8 cellular contexts compared by ENCODE assay signal in genomic region chr7:5426226-5426475, GRCh38. TPM values are rescaled to one million over a fixed set of nuclear protein-coding genes. Genes with fewer than 3 reads are reported as not detected.
DNase-seq lines count a peak whose midpoint lies in the region; ATAC-seq and TF ChIP-seq lines count a peak whose summit lies in the region.

No MANE protein-coding gene starts in this region.

- H3K9me3 ChIP-seq in SK-N-MC (ENCODE audit: low read depth, low read length): no peaks in the 10 kb centered on the region
- no peaks in the 10 kb centered on the region for H3K9me3 ChIP-seq in right cardiac atrium (ENCODE audit: control insufficient read depth, low read length)
- no peaks in the 10 kb centered on the region for H3K9me3 ChIP-seq in smooth muscle cell (replicated peaks; ENCODE audit: low read depth)

- under 1% methylated on average over 13 of the region's 13 CpGs for WGBS in right cardiac atrium
- WGBS in smooth muscle cell (ENCODE audit: low lambda C conversion rate): 0% methylated on average over 13 of the region's 13 CpGs

- H3K9ac ChIP-seq in SK-N-MC (ENCODE audit: insufficient read length): peak overlapping the region; percentile 95
- H3K9ac ChIP-seq in smooth muscle cell (ENCODE audit: low read depth): peak overlapping the region; percentile 89

- H3K4me1 ChIP-seq in right cardiac atrium (ENCODE audit: control insufficient read depth, insufficient read depth, low read length) (peaks cover 7% of the 10 kb centered on the region), smooth muscle cell (ENCODE audit: low read depth) (peaks cover 21% of the 10 kb centered on the region)

- no peak for TF ChIP-seq CTCF in smooth muscle cell (IDR thresholded peaks at IDR 0.05; ENCODE audit: borderline replicate concordance, insufficient read depth, poor library complexity, severe bottlenecking)

- DNase-seq in NCI-H1436 treated with DMSO at 0.1 percent for 48 hours (lab: John Stamatoyannopoulos, UW) (peak; percentile 23), NCI-H1436 (lab: John Stamatoyannopoulos, UW) (no peak), SK-N-MC (ENCODE audit: low read depth, low spot score) (no peak), right cardiac atrium (no peak), smooth muscle cell (lab: John Stamatoyannopoulos, UW; ENCODE audit: unreplicated experiment) (no peak), cerebellar cortex (ENCODE audit: low spot score) (no peak)
- no peak for DNase-seq in activated naive CD4-positive, alpha-beta T cell treated with anti-CD3 and anti-CD28 coated beads, Interleukin-2, amount 50 U/mL, for 72 hours (ENCODE audit: low spot score in 2 of 2)

- H3K27ac ChIP-seq in SK-N-MC: peak overlapping the region; percentile 100
- H3K27ac ChIP-seq in right cardiac atrium (ENCODE audit: low read length): peak overlapping the region; percentile 91
- H3K27ac ChIP-seq in smooth muscle cell (ENCODE audit: low read depth): peak overlapping the region; percentile 97

- H3K27ac Mint-ChIP-seq in activated naive CD4-positive, alpha-beta T cell treated with anti-CD3 and anti-CD28 coated beads, Interleukin-2, amount 50 U/mL, for 72 hours: no peak overlapping the region

- peaks cover 4% of the 10 kb centered on the region for H3F3A ChIP-seq in smooth muscle cell (ENCODE audit: low read depth)

- H3K4me3 ChIP-seq in SK-N-MC: peak overlapping the region; percentile 94
- H3K4me3 ChIP-seq in right cardiac atrium (ENCODE audit: low read length): peak overlapping the region; percentile 93
- peak overlapping the region; percentile 74 for H3K4me3 ChIP-seq in smooth muscle cell

- no peaks in the 10 kb centered on the region for H3K9me3 Mint-ChIP-seq in activated naive CD4-positive, alpha-beta T cell treated with anti-CD3 and anti-CD28 coated beads, Interleukin-2, amount 50 U/mL, for 72 hours

- H4K20me1 ChIP-seq in smooth muscle cell (ENCODE audit: low read depth): peaks cover 6% of the 10 kb centered on the region

- ATAC-seq in right cardiac atrium: no peak
- ATAC-seq in activated naive CD4-positive, alpha-beta T cell treated with anti-CD3 and anti-CD28 coated beads, Interleukin-2, amount 50 U/mL, for 72 hours: no peak
- no peak for ATAC-seq in GM19324 (IDR thresholded peaks at IDR 0.05; ENCODE audit: low FRiP score, unreplicated experiment)

- H2AFZ ChIP-seq in smooth muscle cell (ENCODE audit: low read depth): no peak overlapping the region

- no peaks in the 10 kb centered on the region for H3K36me3 Mint-ChIP-seq in activated naive CD4-positive, alpha-beta T cell treated with anti-CD3 and anti-CD28 coated beads, Interleukin-2, amount 50 U/mL, for 72 hours

- H3K27me3 ChIP-seq in right cardiac atrium (ENCODE audit: control insufficient read depth, insufficient read depth): no peaks in the 10 kb centered on the region
- H3K27me3 ChIP-seq in smooth muscle cell (ENCODE audit: low read depth): no peaks in the 10 kb centered on the region

- H3K79me2 ChIP-seq in smooth muscle cell (ENCODE audit: low read depth): peaks cover 52% of the 10 kb centered on the region

- H3K4me2 ChIP-seq in smooth muscle cell: peak overlapping the region; percentile 92

- H3K36me3 ChIP-seq in SK-N-MC (ENCODE audit: insufficient read depth, low read length): no peaks in the 10 kb centered on the region
- no peaks in the 10 kb centered on the region for H3K36me3 ChIP-seq in smooth muscle cell (ENCODE audit: low read depth)

- intact Hi-C loops in right cardiac atrium (cut with DNase I): no loop called here

RNA-seq across cellular contexts. Expression of gene TNRC18, which starts 2.5 kb away (rescaled TPM):
- total RNA-seq in right cardiac atrium: 10 to 100 TPM; 33.1 to 46.6 (median 39.3) TPM
- polyA plus RNA-seq in right cardiac atrium: 38.9 TPM
- 16.9 and 40.3 TPM in 2 replicates for total RNA-seq in smooth muscle cell
- polyA plus RNA-seq in smooth muscle cell: 6.4 and 11.7 TPM in 2 replicates
- 10 to 100 TPM; 46.9 to 47.7 TPM for total RNA-seq in activated naive CD4-positive, alpha-beta T cell treated with anti-CD3 and anti-CD28 coated beads, Interleukin-2, amount 50 U/mL, for 72 hours
